Comparison of ENCODE assay signal across 18 cellular contexts in the genomic region with DNA sequence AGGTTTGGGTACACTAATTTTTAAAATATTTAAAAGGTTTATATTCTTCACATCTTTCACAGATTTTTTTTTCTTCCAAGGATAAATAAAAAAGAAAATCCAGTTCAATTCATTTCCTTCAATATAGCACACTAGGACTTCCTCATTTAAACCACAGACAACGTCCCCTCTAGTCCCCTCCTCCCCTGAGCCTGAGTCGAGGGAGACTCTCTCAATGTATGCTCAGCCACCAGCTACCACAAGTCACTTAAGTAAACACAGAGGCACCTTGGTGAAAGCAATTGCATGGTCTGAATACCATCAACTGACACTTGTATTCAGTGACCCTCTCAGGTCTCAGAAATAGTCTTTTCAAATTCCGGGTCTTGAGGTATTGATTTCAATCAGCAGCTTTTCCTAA.
DNase-seq lines count a peak whose midpoint lies in the region; ATAC-seq, FAIRE-seq and TF ChIP-seq lines count a peak whose summit lies in the region.
"Had no signal": no experiment of that assay in that cellular context is flagged by ENCODE, and none has a peak within 500 bp of the region (broad histone marks: within the 10 kb centered on the region; RNA-seq: fewer than 3 reads in every experiment).

No MANE protein-coding gene starts in this region.

- ATAC-seq in GM18868 (IDR thresholded peaks at IDR 0.05; ENCODE audit: unreplicated experiment) (peak; percentile 95), GM21619 (IDR thresholded peaks at IDR 0.05; ENCODE audit: unreplicated experiment) (peak; percentile 53), K562 (no peak), HepG2 (no peak), pancreas (no peak)
- ATAC-seq: activated CD8-positive, alpha-beta T cell treated with anti-CD3 and anti-CD28 coated beads, Interleukin-2, amount 10 ng/mL, durations not matched to agents 7 days and 5 days; effector memory CD8-positive, alpha-beta T cell; left cardiac atrium; mucosa of descending colon had no signal

- TF ChIP-seq EP300 in K562 (IDR thresholded peaks at IDR 0.05; ENCODE audit: low read length) (no peak), HepG2 (IDR thresholded peaks at IDR 0.05; ENCODE audit: low read depth in 2 of 2, low read length in 2 of 2) (no peak), HepG2 (CRISPR knock-in tag; IDR thresholded peaks at IDR 0.05; ENCODE audit: borderline replicate concordance) (no peak)

- no peaks in the 10 kb centered on the region for H3K4me1 ChIP-seq in K562 (replicated peaks in 1 of 2; ENCODE audit: control insufficient read depth in 2 of 2, insufficient read depth in 2 of 2, low read length in 2 of 2)
- H3K4me1 ChIP-seq in HepG2 (ENCODE audit: insufficient read depth, low read length) = no peaks in the 10 kb centered on the region
- no peaks in the 10 kb centered on the region for H3K4me1 ChIP-seq in pancreas
- H3K4me1 ChIP-seq: sigmoid colon had no signal

- H3K27me3 ChIP-seq in K562 (ENCODE audit: control insufficient read depth in 2 of 2, insufficient read depth in 2 of 2, low read length in 2 of 2) (peaks cover 0 to 11% of the 10 kb centered on the region in 2 experiments; a peak in 3 of 5 replicates), HepG2 (ENCODE audit: control insufficient read depth in 1 of 2, insufficient read depth in 2 of 2, low read length in 2 of 2) (no peaks in the 10 kb centered on the region), pancreas (no peaks in the 10 kb centered on the region)
- H3K27me3 ChIP-seq: cardiac muscle cell had no signal

- H3K4me3 ChIP-seq in NB4 (ENCODE audit: low read depth, low read length) = no peak overlapping the region
- H3K4me3 ChIP-seq in K562 = no peak overlapping the region
- H3K4me3 ChIP-seq in HepG2 (replicated peaks in 1 of 3; ENCODE audit: insufficient read depth in 1 of 3, low read depth in 2 of 3, low read length in 3 of 3) = no peak overlapping the region
- H3K4me3 ChIP-seq in pancreas = no peak overlapping the region
- H3K4me3 ChIP-seq: cardiac muscle cell, mucosa of descending colon, sigmoid colon had no signal

- H3K9me3 ChIP-seq in K562 (replicated peaks; ENCODE audit: control insufficient read depth, insufficient read depth, low read depth, low read length) (no peaks in the 10 kb centered on the region), HepG2 (ENCODE audit: low read length) (no peaks in the 10 kb centered on the region), pancreas (no peaks in the 10 kb centered on the region)
- H3K9me3 ChIP-seq: mucosa of descending colon, sigmoid colon had no signal

- no peaks in the 10 kb centered on the region for H3K79me2 ChIP-seq in K562 (ENCODE audit: control insufficient read depth, insufficient read depth, low read length)
- no peaks in the 10 kb centered on the region for H3K79me2 ChIP-seq in HepG2 (ENCODE audit: insufficient read depth, low read length)

- H3K4me2 ChIP-seq in K562 (ENCODE audit: insufficient read depth, low read length) = no peak overlapping the region
- H3K4me2 ChIP-seq in HepG2 (ENCODE audit: low read depth, low read length) = no peak overlapping the region

- H3K27ac ChIP-seq in K562 (ENCODE audit: extremely low read depth, low read depth, low read length) = no peak overlapping the region
- H3K27ac ChIP-seq in HepG2 (ENCODE audit: extremely low read length, insufficient read depth, low read length) = no peak overlapping the region
- no peak overlapping the region for H3K27ac ChIP-seq in pancreas
- H3K27ac ChIP-seq: cardiac muscle cell, sigmoid colon had no signal

- TF ChIP-seq RAD21 in K562 (CRISPR knock-in tag; conservative IDR thresholded peaks at IDR 0.05 in 1 of 2, IDR thresholded peaks at IDR 0.05 in 1 of 2) (no peak), HepG2 (CRISPR knock-in tag; IDR thresholded peaks at IDR 0.05) (no peak)

- H3K9me1 ChIP-seq in K562 (ENCODE audit: control insufficient read depth, insufficient read depth, low read length) = no peaks in the 10 kb centered on the region

- in situ Hi-C loops in K562 (cut with MboI) (no loop called here), HepG2 (cut with HindIII; ENCODE audit: extremely low pct_ligation_motif_present, low pct_unique_long_range_greater_than_20kb) (no loop called here)

- no peaks in the 10 kb centered on the region for H3K36me3 ChIP-seq in K562 (ENCODE audit: control insufficient read depth, insufficient read depth, low read length)
- H3K36me3 ChIP-seq in HepG2 (replicated peaks in 1 of 2; ENCODE audit: control insufficient read depth in 1 of 2, insufficient read depth in 2 of 2, low read length in 2 of 2) = no peaks in the 10 kb centered on the region
- H3K36me3 ChIP-seq in pancreas = no peaks in the 10 kb centered on the region
- H3K36me3 ChIP-seq: cardiac muscle cell, sigmoid colon had no signal

- DNase-seq in NB4 (ENCODE audit: low read depth) (peak; percentile 79), K562 (ENCODE audit: extremely low read depth in 1 of 4, low spot score in 3 of 4) (no peak), COR-L47 (lab: John Stamatoyannopoulos, UW) (no peak), HepG2 (ENCODE audit: low spot score) (no peak), pancreas (no peak)
- DNase-seq: activated CD8-positive, alpha-beta T cell treated with anti-CD3 and anti-CD28 coated beads, Interleukin-2, amount 10 ng/mL, durations not matched to agents 7 days and 5 days; DMS 273 treated with DMSO at 0.1 percent for 48 hours; effector memory CD8-positive, alpha-beta T cell; HCEC 1CT; left cardiac atrium; mucosa of descending colon; NCI-H1930; occipital lobe; sigmoid colon; stimulated activated CD4-positive, alpha-beta T cell treated with anti-CD3 and anti-CD28 coated beads, Interleukin-2, amount 100 ng/mL, for 24 hours had no signal

- POLR2A ChIA-PET in K562 (lab: Yijun Ruan, JAX) = no interaction called here
- POLR2A ChIA-PET in HepG2 (lab: Yijun Ruan, JAX) = no interaction called here

- intact Hi-C loops in K562 (cut with micrococcal nuclease) = no loop called here
- intact Hi-C loops in HepG2 (cut with micrococcal nuclease; ENCODE audit: unreplicated experiment) = no loop called here
- intact Hi-C loops in pancreas (cut with DNase I) = no loop called here

- FAIRE-seq in K562 (lab: Jason Lieb, UNC) = no peak
- FAIRE-seq in HepG2 (lab: Jason Lieb, UNC) = no peak
- no peak for FAIRE-seq in pancreas (lab: Jason Lieb, UNC)

- no TSS peak for BruUV-seq in K562 (replicated peaks; lab: Mats Ljungman, UMichigan)
- BruUV-seq in HepG2 (replicated peaks; lab: Mats Ljungman, UMichigan) = no TSS peak

- TF ChIP-seq CTCF in NB4 (IDR thresholded peaks at IDR 0.05; ENCODE audit: low read depth, low read length) (no peak), K562 (IDR thresholded peaks at IDR 0.05 in 2 of 3, conservative IDR thresholded peaks at IDR 0.05 in 1 of 3; ENCODE audit: insufficient read depth in 2 of 3, low read depth in 1 of 3, low read length in 3 of 3) (no peak), HepG2 (CRISPR knock-in tag; IDR thresholded peaks at IDR 0.05) (no peak), pancreas (IDR thresholded peaks at IDR 0.05) (no peak)

- WGBS in K562 (ENCODE audit: insufficient coverage, low coverage, missing lambda C conversion rate) = 0% methylated on average over 3 of the region's 3 CpGs
- 0% methylated on average over 3 of the region's 3 CpGs for WGBS in HepG2 (ENCODE audit: low lambda C conversion rate)
- WGBS in pancreas, 2 donors = 56 to 72% methylated on average over 3 of the region's 3 CpGs

- H4K20me1 ChIP-seq in K562 (replicated peaks; ENCODE audit: control insufficient read depth, insufficient read depth, low read length) (no peaks in the 10 kb centered on the region), HepG2 (ENCODE audit: insufficient read depth, low read length) (no peaks in the 10 kb centered on the region)

- H2AFZ ChIP-seq in K562 (ENCODE audit: low read depth, low read length) = no peak overlapping the region
- no peak overlapping the region for H2AFZ ChIP-seq in HepG2 (ENCODE audit: low read length)

- CTCF ChIA-PET in K562 (lab: Yijun Ruan, JAX; ENCODE audit: low intra/inter-chr PET ratio) = no interaction called here
- CTCF ChIA-PET in HepG2 (lab: Yijun Ruan, JAX; ENCODE audit: low intra/inter-chr PET ratio, low total read pairs) = no interaction called here

- TF ChIP-seq POLR2A in NB4 (IDR thresholded peaks at IDR 0.05; ENCODE audit: extremely low read depth, insufficient read length) (no peak), K562 (conservative IDR thresholded peaks at IDR 0.05) (no peak), HepG2 (IDR thresholded peaks at IDR 0.05; ENCODE audit: insufficient read depth in 1 of 2, low read depth in 2 of 2, low read length in 2 of 2) (no peak)

- H3K9ac ChIP-seq in K562 (ENCODE audit: insufficient read depth in 1 of 2, low read depth in 2 of 2, low read length in 2 of 2) (no peak overlapping the region), HepG2 (ENCODE audit: insufficient read depth, low read depth, low read length) (no peak overlapping the region)

TF ChIP-seq in K562, 482 proteins besides CTCF, POLR2A, EP300 and RAD21 (continues in another document):
- TF ChIP-seq, protein P1, sequence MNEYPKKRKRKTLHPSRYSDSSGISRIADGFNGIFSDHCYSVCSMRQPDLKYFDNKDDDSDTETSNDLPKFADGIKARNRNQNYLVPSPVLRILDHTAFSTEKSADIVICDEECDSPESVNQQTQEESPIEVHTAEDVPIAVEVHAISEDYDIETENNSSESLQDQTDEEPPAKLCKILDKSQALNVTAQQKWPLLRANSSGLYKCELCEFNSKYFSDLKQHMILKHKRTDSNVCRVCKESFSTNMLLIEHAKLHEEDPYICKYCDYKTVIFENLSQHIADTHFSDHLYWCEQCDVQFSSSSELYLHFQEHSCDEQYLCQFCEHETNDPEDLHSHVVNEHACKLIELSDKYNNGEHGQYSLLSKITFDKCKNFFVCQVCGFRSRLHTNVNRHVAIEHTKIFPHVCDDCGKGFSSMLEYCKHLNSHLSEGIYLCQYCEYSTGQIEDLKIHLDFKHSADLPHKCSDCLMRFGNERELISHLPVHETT (CRISPR knock-in tag; conservative IDR thresholded peaks at IDR 0.05 in 1 of 2, IDR thresholded peaks at IDR 0.05 in 1 of 2) = no peak
- peak; percentile 51; the same call in 1 of the 2 replicates for TF ChIP-seq SPI1 (IDR thresholded peaks at IDR 0.05; ENCODE audit: borderline replicate concordance, low read depth, low read length)

TF ChIP-seq in HepG2, 621 proteins besides CTCF, POLR2A, EP300 and RAD21 (continues in another document):
- no peak for TF ChIP-seq CHD2 (IDR thresholded peaks at IDR 0.05; ENCODE audit: low read depth, low read length)
- no peak for TF ChIP-seq ZNF333 (CRISPR knock-in tag; IDR thresholded peaks at IDR 0.05; ENCODE audit: borderline replicate concordance)
- no peak for TF ChIP-seq HNRNPUL1 (IDR thresholded peaks at IDR 0.05; ENCODE audit: low read depth, low read length)
- TF ChIP-seq SOX13 (IDR thresholded peaks at IDR 0.05) = no peak
- TF ChIP-seq SOX13 (CRISPR knock-in tag; conservative IDR thresholded peaks at IDR 0.05 in 1 of 2, IDR thresholded peaks at IDR 0.05 in 1 of 2) = no peak
- TF ChIP-seq ZFP41 (CRISPR knock-in tag; IDR thresholded peaks at IDR 0.05; ENCODE audit: borderline replicate concordance) = no peak
- TF ChIP-seq ZNF75D (CRISPR knock-in tag; IDR thresholded peaks at IDR 0.05; ENCODE audit: borderline replicate concordance) = no peak
- TF ChIP-seq GTF2F1 (IDR thresholded peaks at IDR 0.05; ENCODE audit: low read length) = no peak

Comparison
In these comparisons a context has a peak if more than half of its experiments do, and no peak if none do; other contexts are left out.
1. ATAC-seq: peak in GM18868 (single experiment) and GM21619 (single experiment); none in K562 (single experiment), HepG2 (single experiment) and pancreas (0 of 4).